ENCODE assay signal across 8 cellular contexts in genomic region chr11:7514099-7514725, GRCh38. TPM values are rescaled to one million over a fixed set of nuclear protein-coding genes. Genes with fewer than 3 reads are reported as not detected.
DNase-seq lines count a peak whose midpoint lies in the region; ATAC-seq and TF ChIP-seq lines count a peak whose summit lies in the region.

No MANE protein-coding gene starts in this region.

- DNase-seq in activated CD8-positive, alpha-beta memory T cell treated with anti-CD3 and anti-CD28 coated beads, Interleukin-2, amount 10 ng/mL, durations not matched to agents 7 days and 5 days: no peak
- DNase-seq in activated CD8-positive, alpha-beta memory T cell treated with anti-CD3 and anti-CD28 coated beads, Interleukin-2, amount 50 U/mL, for 4 hours: no peak
- DNase-seq in activated T-cell treated with anti-CD3 and anti-CD28 coated beads, Interleukin-2, amount 50 U/mL, for 72 hours: peak; percentile 21 to 27
- DNase-seq in germinal center (ENCODE audit: low spot score) (peak; percentile 31), osteocyte (ENCODE audit: extremely low spot score, unreplicated experiment) (no peak), DMS114 treated with DMSO at 0.1 percent for 48 hours (lab: John Stamatoyannopoulos, UW; ENCODE audit: unreplicated experiment) (no peak), erythroblast (lab: John Stamatoyannopoulos, UW) (no peak)

- peaks cover 1% of the 10 kb centered on the region for H3K36me3 Mint-ChIP-seq in activated CD8-positive, alpha-beta memory T cell treated with anti-CD3 and anti-CD28 coated beads, Interleukin-2, amount 10 ng/mL, durations not matched to agents 7 days and 5 days
- no peaks in the 10 kb centered on the region for H3K36me3 Mint-ChIP-seq in activated T-cell treated with anti-CD3 and anti-CD28 coated beads, Interleukin-2, amount 50 U/mL, for 72 hours (ENCODE audit: insufficient read depth in 2 of 2)
- H3K36me3 Mint-ChIP-seq in osteocyte (ENCODE audit: unreplicated experiment): peaks cover 3% of the 10 kb centered on the region

- no peak for TF ChIP-seq POLR2A in erythroblast (IDR thresholded peaks at IDR 0.05; ENCODE audit: low read length)

- ATAC-seq in activated CD8-positive, alpha-beta memory T cell treated with anti-CD3 and anti-CD28 coated beads, Interleukin-2, amount 10 ng/mL, durations not matched to agents 7 days and 5 days: peak; percentile 22
- peak; percentile 5 for ATAC-seq in HG03066 (IDR thresholded peaks at IDR 0.05; ENCODE audit: low read depth, unreplicated experiment)
- ATAC-seq in activated T-cell treated with anti-CD3 and anti-CD28 coated beads, Interleukin-2, amount 50 U/mL, for 72 hours (replicated peaks in 1 of 2): peak; percentile 28 to 33

- H3K9me3 Mint-ChIP-seq in activated CD8-positive, alpha-beta memory T cell treated with anti-CD3 and anti-CD28 coated beads, Interleukin-2, amount 10 ng/mL, durations not matched to agents 7 days and 5 days (ENCODE audit: low read depth): no peaks in the 10 kb centered on the region
- peaks cover 0 to 6% of the 10 kb centered on the region in 2 donors for H3K9me3 Mint-ChIP-seq in activated T-cell treated with anti-CD3 and anti-CD28 coated beads, Interleukin-2, amount 50 U/mL, for 72 hours
- H3K9me3 Mint-ChIP-seq in osteocyte (ENCODE audit: unreplicated experiment): no peaks in the 10 kb centered on the region

- peak overlapping the region; percentile 35 for H3K27ac Mint-ChIP-seq in activated CD8-positive, alpha-beta memory T cell treated with anti-CD3 and anti-CD28 coated beads, Interleukin-2, amount 10 ng/mL, durations not matched to agents 7 days and 5 days
- peak overlapping the region; percentile 95 for H3K27ac Mint-ChIP-seq in activated T-cell treated with anti-CD3 and anti-CD28 coated beads, Interleukin-2, amount 50 U/mL, for 72 hours
- no peak overlapping the region for H3K27ac Mint-ChIP-seq in osteocyte (ENCODE audit: unreplicated experiment)

- peaks cover 22% of the 10 kb centered on the region for H3K4me1 Mint-ChIP-seq in activated CD8-positive, alpha-beta memory T cell treated with anti-CD3 and anti-CD28 coated beads, Interleukin-2, amount 10 ng/mL, durations not matched to agents 7 days and 5 days
- H3K4me1 Mint-ChIP-seq in activated T-cell treated with anti-CD3 and anti-CD28 coated beads, Interleukin-2, amount 50 U/mL, for 72 hours (ENCODE audit: low read depth): peaks cover 57% of the 10 kb centered on the region
- H3K4me1 Mint-ChIP-seq in osteocyte (ENCODE audit: unreplicated experiment): peaks cover 28% of the 10 kb centered on the region

- CTCF ChIA-PET in activated CD8-positive, alpha-beta memory T cell treated with anti-CD3 and anti-CD28 coated beads, Interleukin-2, amount 10 ng/mL, durations not matched to agents 7 days and 5 days (lab: Charles Lee): interaction anchor here (0.6 to 5.3 kb wide), 20 partner anchors 8 to 182 kb away, joined by 3 to 38 read pairs (median 4); no protein-coding TSS in a partner anchor

- no peak for TF ChIP-seq CTCF in osteocyte (IDR thresholded peaks at IDR 0.05)

- H3K4me3 Mint-ChIP-seq in activated CD8-positive, alpha-beta memory T cell treated with anti-CD3 and anti-CD28 coated beads, Interleukin-2, amount 10 ng/mL, durations not matched to agents 7 days and 5 days: peak overlapping the region; percentile 83
- peak overlapping the region; percentile 92 to 95 for H3K4me3 Mint-ChIP-seq in activated T-cell treated with anti-CD3 and anti-CD28 coated beads, Interleukin-2, amount 50 U/mL, for 72 hours
- peak overlapping the region; percentile 88 for H3K4me3 Mint-ChIP-seq in osteocyte (ENCODE audit: unreplicated experiment)

- peaks cover 25% of the 10 kb centered on the region for H3K27me3 Mint-ChIP-seq in activated CD8-positive, alpha-beta memory T cell treated with anti-CD3 and anti-CD28 coated beads, Interleukin-2, amount 10 ng/mL, durations not matched to agents 7 days and 5 days
- no peaks in the 10 kb centered on the region for H3K27me3 Mint-ChIP-seq in activated T-cell treated with anti-CD3 and anti-CD28 coated beads, Interleukin-2, amount 50 U/mL, for 72 hours (ENCODE audit: low read depth)
- peaks cover 28% of the 10 kb centered on the region for H3K27me3 Mint-ChIP-seq in osteocyte (ENCODE audit: unreplicated experiment)

RNA-seq across cellular contexts. Expression of gene PPFIBP2, which starts 0.4 kb away (rescaled TPM):
- total RNA-seq in activated CD8-positive, alpha-beta memory T cell treated with anti-CD3 and anti-CD28 coated beads, Interleukin-2, amount 10 ng/mL, durations not matched to agents 7 days and 5 days: 10 to 100 TPM in 1 of 2 experiments, 1 to 10 TPM in 1; 7.8 to 10.0 TPM
- total RNA-seq in activated T-cell treated with anti-CD3 and anti-CD28 coated beads, Interleukin-2, amount 50 U/mL, for 72 hours: 10 to 100 TPM; 27.5 to 30.6 TPM
- total RNA-seq in osteocyte: 72.6 and 74.1 TPM in 2 replicates

RNA-seq across cellular contexts. Expression of gene OLFML1, which starts 28.9 kb away (rescaled TPM):
- total RNA-seq in activated CD8-positive, alpha-beta memory T cell treated with anti-CD3 and anti-CD28 coated beads, Interleukin-2, amount 10 ng/mL, durations not matched to agents 7 days and 5 days: not detected
- total RNA-seq in activated T-cell treated with anti-CD3 and anti-CD28 coated beads, Interleukin-2, amount 50 U/mL, for 72 hours: not detected
- total RNA-seq in osteocyte: 59.7 and 66.6 TPM in 2 replicates

Comparison
In these comparisons a context has a peak if more than half of its experiments do, and no peak if none do; other contexts are left out.
1. DNase-seq: peak in activated T-cell treated with anti-CD3 and anti-CD28 coated beads, Interleukin-2, amount 50 U/mL, for 72 hours (2 of 2) and germinal center (single experiment); none in activated CD8-positive, alpha-beta memory T cell treated with anti-CD3 and anti-CD28 coated beads, Interleukin-2, amount 10 ng/mL, durations not matched to agents 7 days and 5 days (single experiment), activated CD8-positive, alpha-beta memory T cell treated with anti-CD3 and anti-CD28 coated beads, Interleukin-2, amount 50 U/mL, for 4 hours (single experiment), osteocyte (single experiment), DMS114 treated with DMSO at 0.1 percent for 48 hours (single experiment) and erythroblast (0 of 2).
2. RNA of gene OLFML1, which starts 28.9 kb away (total RNA-seq): 59.7 to 66.6 TPM in osteocyte; not detected in activated CD8-positive, alpha-beta memory T cell treated with anti-CD3 and anti-CD28 coated beads, Interleukin-2, amount 10 ng/mL, durations not matched to agents 7 days and 5 days and not detected in activated T-cell treated with anti-CD3 and anti-CD28 coated beads, Interleukin-2, amount 50 U/mL, for 72 hours; every median in the first group is over 10 times any median in the second.
3. Peak in every context shown above with its lines, with median percentiles within 50 percentile points of each other: ATAC-seq and H3K4me3 Mint-ChIP-seq.